8 cellular contexts compared by ENCODE assay signal in the genomic region with DNA sequence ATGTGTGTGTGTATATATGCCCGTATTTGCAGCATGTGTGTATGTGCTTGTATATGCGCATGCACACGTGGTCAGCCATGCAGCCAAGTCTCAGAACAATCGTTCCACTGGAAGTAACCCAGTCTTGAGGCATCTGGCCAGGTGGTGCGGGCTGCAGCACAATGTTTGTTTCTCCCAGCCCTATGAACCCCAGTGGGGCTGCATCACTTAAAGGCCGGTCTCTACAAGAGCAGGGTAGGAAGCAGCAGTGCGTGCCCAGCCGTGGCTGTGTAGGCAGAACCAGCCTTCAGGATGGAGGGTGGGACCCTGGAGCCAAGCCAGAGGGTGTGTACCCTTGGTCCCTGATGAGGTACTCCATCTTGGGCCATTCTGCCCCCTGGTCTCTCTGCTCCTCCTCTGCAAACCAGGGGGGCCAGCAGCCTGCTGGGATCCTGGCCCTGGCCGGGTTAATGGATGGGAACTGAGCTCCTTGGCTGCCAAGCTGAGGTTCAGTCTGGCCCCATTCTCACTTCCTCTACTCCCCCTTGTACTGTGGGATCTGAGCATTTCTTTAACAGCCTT. TPM values are rescaled to one million over a fixed set of nuclear protein-coding genes. Genes with fewer than 3 reads are reported as not detected.
DNase-seq lines count a peak whose midpoint lies in the region; ATAC-seq and TF ChIP-seq lines count a peak whose summit lies in the region.

No MANE protein-coding gene starts in this region.

- no peak for TF ChIP-seq POLR2A in adrenal gland (IDR thresholded peaks at IDR 0.05)

- intact Hi-C loops in adrenal gland (cut with DNase I) (loop anchor here in 1 of 2 donors (2.0 kb wide), 1 partner anchor 14 kb away; no protein-coding TSS in a partner anchor), aorta (cut with DNase I) (no loop called here)

- no peaks in the 10 kb centered on the region for H3K9me3 ChIP-seq in adrenal gland (replicated peaks in 1 of 3)
- H3K9me3 ChIP-seq in mesodermal cell (ENCODE audit: control insufficient read depth, low read length): no peaks in the 10 kb centered on the region
- no peaks in the 10 kb centered on the region for H3K9me3 ChIP-seq in aorta (ENCODE audit: control insufficient read depth, low read length)

- H3K4me3 ChIP-seq in adrenal gland: no peak overlapping the region
- no peak overlapping the region for H3K4me3 ChIP-seq in mesodermal cell (ENCODE audit: extremely low read depth, insufficient read depth, low read length, poor library complexity, severe bottlenecking)
- H3K4me3 ChIP-seq in aorta (ENCODE audit: low read length in 2 of 2): no peak overlapping the region

- H3K4me1 ChIP-seq in adrenal gland (replicated peaks in 1 of 2): peaks cover 25 to 79% of the 10 kb centered on the region in 2 donors
- peaks cover 29% of the 10 kb centered on the region for H3K4me1 ChIP-seq in mesodermal cell (ENCODE audit: control insufficient read depth, insufficient read depth, low read length, poor library complexity, severe bottlenecking)
- no peaks in the 10 kb centered on the region for H3K4me1 ChIP-seq in aorta (ENCODE audit: control insufficient read depth in 1 of 2, insufficient read depth in 2 of 2, low read length in 2 of 2)

- H3K36me3 ChIP-seq in adrenal gland (replicated peaks in 1 of 2) (no peaks in the 10 kb centered on the region), mesodermal cell (ENCODE audit: control insufficient read depth, insufficient read depth, low read length) (peaks cover 10% of the 10 kb centered on the region), aorta (ENCODE audit: control insufficient read depth in 1 of 2, insufficient read depth in 2 of 2, low read length in 1 of 2) (no peaks in the 10 kb centered on the region)

- no peaks in the 10 kb centered on the region for H3K27me3 ChIP-seq in adrenal gland
- H3K27me3 ChIP-seq in aorta (ENCODE audit: control insufficient read depth in 1 of 2, insufficient read depth in 2 of 2, low read length in 1 of 2): no peaks in the 10 kb centered on the region

- TF ChIP-seq CTCF in adrenal gland (IDR thresholded peaks at IDR 0.05): no peak

- DNase-seq in activated CD8-positive, alpha-beta memory T cell treated with anti-CD3 and anti-CD28 coated beads, Interleukin-2, amount 50 U/mL, for 48 hours: peak; percentile 53
- DNase-seq in activated CD8-positive, alpha-beta memory T cell treated with anti-CD3 and anti-CD28 coated beads, Interleukin-2, amount 50 U/mL, for 4 hours: no peak
- DNase-seq in adrenal gland: no peak
- DNase-seq in aorta: peak in 1 of 2 donors; percentile 68
- DNase-seq in NCI-H226: no peak
- no peak for DNase-seq in cerebellum (ENCODE audit: low spot score)

- H3K27ac ChIP-seq in adrenal gland (peak overlapping the region in 4 of 5 donors; percentile 56 to 73 (median 62)), mesodermal cell (ENCODE audit: low read depth, low read length, severe bottlenecking) (peak overlapping the region; percentile 36), aorta (ENCODE audit: low read depth in 1 of 2, low read length in 2 of 2) (peak overlapping the region in 1 of 2 donors; percentile 60)

- 54 to 79% (median 68%) methylated on average over 3 to 9 of the region's 9 CpGs for WGBS in adrenal gland, 4 donors
- WGBS in mesodermal cell (ENCODE audit: insufficient coverage in 2 of 2), 2 experiments: 95 to 97% methylated on average over 8 to 9 of the region's 9 CpGs
- 10% methylated on average over 9 of the region's 9 CpGs for WGBS in aorta, 2 donors

- peak; percentile 46 for ATAC-seq in HG03342 (IDR thresholded peaks at IDR 0.05; ENCODE audit: unreplicated experiment)
- peak; percentile 51 for ATAC-seq in aorta (ENCODE audit: low FRiP score)

RNA-seq across cellular contexts. Expression of a gene that starts 11.8 kb away (rescaled TPM):
- total RNA-seq in adrenal gland (10 to 100 TPM; 19.9 to 65.9 (median 37.8) TPM), aorta (10 to 100 TPM; 31.3 to 58.7 TPM), cerebellum (28.9 TPM)
- polyA plus RNA-seq in adrenal gland (10 to 100 TPM; 17.3 to 33.5 (median 21.0) TPM), aorta (10 to 100 TPM; 27.2 to 35.9 TPM)
- 45.0 TPM for polyA plus RNA-seq in mesodermal cell (2013, experiment 1 of 2)
- 49.5 TPM for polyA plus RNA-seq in mesodermal cell (2013, experiment 2 of 2)
